In genomic region chr5:128402506-128402905, GRCh38 we compare ENCODE assay signal across 24 cellular contexts.
"Had no signal": no experiment of that assay in that cellular context is flagged by ENCODE, and none has a peak within 500 bp of the region (broad histone marks: within the 10 kb centered on the region; RNA-seq: fewer than 3 reads in every experiment).

No MANE protein-coding gene starts in this region.

- FAIRE-seq: endometrium, kidney had no signal

- H3K36me3 ChIP-seq: esophagus muscularis mucosa, gastrocnemius medialis, left ventricle myocardium inferior, ovary, right atrium auricular region, sigmoid colon, stomach, thoracic aorta had no signal

- H3K4me1 Mint-ChIP-seq: immature natural killer cell; naive thymus-derived CD4-positive, alpha-beta T cell had no signal

- H3K9me3 ChIP-seq: esophagus muscularis mucosa, gastrocnemius medialis, left ventricle myocardium inferior, ovary, right atrium auricular region, sigmoid colon, stomach, thoracic aorta had no signal

- ATAC-seq: gastrocnemius medialis; left cardiac atrium; naive thymus-derived CD4-positive, alpha-beta T cell had no signal

- H3K36me3 Mint-ChIP-seq: immature natural killer cell; naive thymus-derived CD4-positive, alpha-beta T cell had no signal

- H3K4me3 Mint-ChIP-seq: immature natural killer cell; naive thymus-derived CD4-positive, alpha-beta T cell had no signal

- H3K27ac Mint-ChIP-seq: immature natural killer cell; naive thymus-derived CD4-positive, alpha-beta T cell had no signal

- H3K4me3 ChIP-seq: coronary artery, esophagus muscularis mucosa, gastrocnemius medialis, left ventricle myocardium inferior, lung, ovary, right atrium auricular region, sigmoid colon, skin epidermis, stomach, thoracic aorta had no signal

- DNase-seq: effector CD4-positive, alpha-beta T cell; gastrocnemius medialis; immature natural killer cell; kidney; left cardiac atrium; left ventricle myocardium inferior; mesenchymal stem cell; naive thymus-derived CD4-positive, alpha-beta T cell; ovary; sigmoid colon; stimulated activated CD4-positive, alpha-beta T cell treated with anti-CD3 and anti-CD28 coated beads, Interleukin-2, amount 100 ng/mL, for 24 hours; stimulated activated CD4-positive, alpha-beta T cell treated with anti-CD3 and anti-CD28 coated beads, Interleukin-4, amount 100 ng/mL, for 4 hours; stimulated activated naive CD4-positive, alpha-beta T cell; stomach; substantia nigra; trophoblast cell had no signal

- H3K27ac ChIP-seq: coronary artery, epithelial cell of prostate, gastrocnemius medialis, left ventricle myocardium inferior, ovary, right atrium auricular region, sigmoid colon, skin epidermis, stomach, thoracic aorta had no signal

- H3K4me1 ChIP-seq: gastrocnemius medialis, left ventricle myocardium inferior, right atrium auricular region, sigmoid colon, stomach had no signal

- H3K27me3 ChIP-seq: esophagus muscularis mucosa, gastrocnemius medialis, ovary, right atrium auricular region, sigmoid colon, stomach had no signal
